8 cellular contexts compared by ENCODE assay signal in the genomic region with DNA sequence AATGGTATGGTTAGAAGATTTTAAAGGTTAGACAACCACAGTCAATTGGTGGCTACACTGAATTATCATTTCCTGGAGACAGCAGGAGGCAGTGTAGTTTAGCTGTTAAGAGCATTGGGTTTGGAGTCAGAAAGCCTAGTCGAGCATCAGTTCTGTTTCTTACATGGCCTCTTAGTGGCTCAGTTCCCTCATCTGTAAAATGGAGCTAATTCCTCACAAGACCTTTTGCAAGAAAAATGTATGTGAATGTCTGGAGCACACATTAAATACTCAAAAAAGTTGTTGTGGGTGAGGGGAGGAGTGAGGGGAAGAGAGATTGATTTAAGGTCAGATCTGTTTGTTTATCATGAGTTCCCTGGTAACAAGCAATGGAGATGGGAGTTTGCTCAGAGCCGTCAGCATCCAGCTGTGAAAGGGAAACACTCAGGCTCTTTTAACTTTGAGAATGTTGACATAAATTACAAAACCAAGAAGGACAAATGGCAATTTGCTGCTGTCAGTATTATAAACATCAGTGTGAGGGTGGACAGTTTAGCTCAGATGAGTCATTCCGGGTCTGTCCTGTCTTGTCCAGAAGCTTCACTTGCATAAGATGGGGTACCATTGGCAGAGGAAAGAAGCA.
DNase-seq lines count a peak whose midpoint lies in the region; ATAC-seq and TF ChIP-seq lines count a peak whose summit lies in the region.

No MANE protein-coding gene starts in this region.

- H3K27ac ChIP-seq in uterus: peak overlapping the region; percentile 62 to 80

- H3K36me3 ChIP-seq in uterus: no peaks in the 10 kb centered on the region

- no peaks in the 10 kb centered on the region for H3K9me3 Mint-ChIP-seq in mesothelial cell of epicardium

- H3K4me3 ChIP-seq in uterus: no peak overlapping the region

- H3K9me3 ChIP-seq in uterus: no peaks in the 10 kb centered on the region

- H3K27me3 Mint-ChIP-seq in mesothelial cell of epicardium (ENCODE audit: low read depth): peaks cover 18% of the 10 kb centered on the region

- peak; percentile 36 for ATAC-seq in Right ventricle myocardium inferior

- TF ChIP-seq CTCF in uterus (IDR thresholded peaks at IDR 0.05) (peak in 1 of 4 experiments; percentile 15), mesothelial cell of epicardium (IDR thresholded peaks at IDR 0.05; ENCODE audit: unreplicated experiment) (no peak)

- H3K4me3 Mint-ChIP-seq in mesothelial cell of epicardium: no peak overlapping the region

- no peak for TF ChIP-seq POLR2A in uterus (IDR thresholded peaks at IDR 0.05)

- DNase-seq in Right ventricle myocardium inferior (ENCODE audit: missing footprints): no peak
- no peak for DNase-seq in cardiac septum (ENCODE audit: low spot score)
- peak; percentile 20 for DNase-seq in SW480 (ENCODE audit: low spot score)
- peak; percentile 31 for DNase-seq in iPS-NIHi7 (ENCODE audit: extremely low spot score)
- no peak for DNase-seq in uterus
- no peak for DNase-seq in activated CD8-positive, alpha-beta memory T cell treated with anti-CD3 and anti-CD28 coated beads, Interleukin-2, amount 50 U/mL, for 4 hours
- DNase-seq in activated CD4-positive, alpha-beta T cell treated with anti-CD3 and anti-CD28 coated beads, Interleukin-2, amount 50 U/mL, for 4 hours: no peak
- DNase-seq in mesothelial cell of epicardium (ENCODE audit: low spot score in 2 of 2, unreplicated experiment in 2 of 2): no peak

- H3K27ac Mint-ChIP-seq in mesothelial cell of epicardium: no peak overlapping the region

- H3K27me3 ChIP-seq in uterus: no peaks in the 10 kb centered on the region

- H3K4me1 Mint-ChIP-seq in mesothelial cell of epicardium: peaks cover 50% of the 10 kb centered on the region

- H3K36me3 Mint-ChIP-seq in mesothelial cell of epicardium: no peaks in the 10 kb centered on the region

- intact Hi-C loops in Right ventricle myocardium inferior (cut with DNase I) (loop anchor here (2.0 to 10.0 kb wide), 3 partner anchors 99 to 167 kb away; a partner anchor contains a TSS), cardiac septum (cut with DNase I) (loop anchor here (2.0 to 10.0 kb wide), 4 partner anchors 42 to 472 kb away; a partner anchor contains a TSS), uterus (cut with DNase I; ENCODE audit: low total_unique reads) (no loop called here)

- peaks cover 14 to 19% of the 10 kb centered on the region in 2 donors for H3K4me1 ChIP-seq in uterus

Comparison
In these comparisons a context has a peak if more than half of its experiments do, and no peak if none do; other contexts are left out.
1. DNase-seq: peak in SW480 (single experiment) and iPS-NIHi7 (single experiment); none in Right ventricle myocardium inferior (single experiment), cardiac septum (single experiment), uterus (0 of 2), activated CD8-positive, alpha-beta memory T cell treated with anti-CD3 and anti-CD28 coated beads, Interleukin-2, amount 50 U/mL, for 4 hours (single experiment), activated CD4-positive, alpha-beta T cell treated with anti-CD3 and anti-CD28 coated beads, Interleukin-2, amount 50 U/mL, for 4 hours (0 of 2) and mesothelial cell of epicardium (0 of 2).